1 cellular context compared by ENCODE assay signal in the genomic region with DNA sequence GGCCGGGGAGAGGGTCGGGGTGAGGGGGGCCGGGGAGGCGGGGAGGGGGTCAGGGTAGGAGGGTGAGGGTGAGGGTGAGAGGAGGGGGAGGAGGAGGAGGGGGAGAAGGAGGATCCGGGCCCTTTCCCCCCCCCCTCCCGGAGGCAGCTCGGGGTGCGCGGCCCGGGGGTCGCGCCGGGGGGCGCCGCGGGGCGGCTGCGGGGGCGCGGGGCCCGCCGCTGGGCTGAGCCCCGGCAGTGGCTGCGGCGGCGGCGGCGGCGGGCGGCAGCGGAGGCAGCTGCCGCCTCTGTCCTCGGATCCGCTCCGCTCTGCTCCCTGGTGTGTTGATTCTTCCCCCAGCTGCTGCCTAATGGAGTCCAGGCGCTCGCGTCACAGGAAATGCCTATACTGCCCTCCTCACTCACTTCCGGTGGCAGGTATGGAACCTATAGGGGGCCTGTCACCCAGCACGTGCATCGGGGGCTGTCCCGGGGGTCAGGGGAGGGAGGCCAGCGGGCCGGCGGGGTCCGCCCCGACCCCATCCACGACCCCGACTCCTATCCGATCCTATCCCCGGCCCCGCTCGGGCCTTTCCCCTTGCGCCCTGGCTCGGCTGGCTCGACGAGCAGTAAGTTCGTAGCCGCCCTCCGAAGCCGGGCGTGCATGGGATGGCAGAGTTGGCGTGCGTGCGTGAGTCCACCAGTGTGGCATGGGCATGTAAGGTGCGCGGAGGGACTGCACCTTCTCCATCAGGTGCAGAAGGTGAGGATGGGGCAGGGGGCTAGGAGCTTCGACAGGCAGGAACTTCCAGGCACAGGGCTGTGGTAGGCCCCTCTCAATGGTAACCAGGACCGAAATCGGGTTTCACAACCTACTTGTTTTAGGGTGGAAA.
TF ChIP-seq lines count a peak whose summit lies in the region.

A gene (minus strand): TSS at position 351 of the 871 bp plus-strand sequence.

TF ChIP-seq in HepG2, 621 proteins besides CTCF, POLR2A, EP300 and RAD21 (continued from another document and continues in another):
- TF ChIP-seq, protein P1, sequence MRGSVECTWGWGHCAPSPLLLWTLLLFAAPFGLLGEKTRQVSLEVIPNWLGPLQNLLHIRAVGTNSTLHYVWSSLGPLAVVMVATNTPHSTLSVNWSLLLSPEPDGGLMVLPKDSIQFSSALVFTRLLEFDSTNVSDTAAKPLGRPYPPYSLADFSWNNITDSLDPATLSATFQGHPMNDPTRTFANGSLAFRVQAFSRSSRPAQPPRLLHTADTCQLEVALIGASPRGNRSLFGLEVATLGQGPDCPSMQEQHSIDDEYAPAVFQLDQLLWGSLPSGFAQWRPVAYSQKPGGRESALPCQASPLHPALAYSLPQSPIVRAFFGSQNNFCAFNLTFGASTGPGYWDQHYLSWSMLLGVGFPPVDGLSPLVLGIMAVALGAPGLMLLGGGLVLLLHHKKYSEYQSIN (CRISPR knock-in tag; IDR thresholded peaks at IDR 0.05; ENCODE audit: borderline replicate concordance), result no peak
- no peak for TF ChIP-seq MATR3 (CRISPR knock-in tag; IDR thresholded peaks at IDR 0.05)
- TF ChIP-seq ZNF367 (CRISPR knock-in tag; IDR thresholded peaks at IDR 0.05; ENCODE audit: borderline replicate concordance), result no peak; the same call in 1 of the 2 replicates
- TF ChIP-seq MEF2D (CRISPR knock-in tag; IDR thresholded peaks at IDR 0.05), result peak; percentile 50; the same call in 1 of the 2 replicates
- TF ChIP-seq MYC (CRISPR knock-in tag; IDR thresholded peaks at IDR 0.05; ENCODE audit: borderline replicate concordance), result peak; percentile 94
- TF ChIP-seq ATF7 (IDR thresholded peaks at IDR 0.05), result no peak
- TF ChIP-seq ATF7 (CRISPR knock-in tag; IDR thresholded peaks at IDR 0.05), result no peak
- no peak for TF ChIP-seq RARA (CRISPR knock-in tag; IDR thresholded peaks at IDR 0.05)
- TF ChIP-seq ATAD3A (CRISPR knock-in tag; IDR thresholded peaks at IDR 0.05), result no peak
- 0 out of 2 replicates have a peak, but pooled peaks have one; percentile 56 for TF ChIP-seq ZNF446 (CRISPR knock-in tag; IDR thresholded peaks at IDR 0.05)
- TF ChIP-seq JDP2 (CRISPR knock-in tag; IDR thresholded peaks at IDR 0.05; ENCODE audit: borderline replicate concordance), result no peak
- TF ChIP-seq ZNF121 (CRISPR knock-in tag; IDR thresholded peaks at IDR 0.05), result no peak
- no peak for TF ChIP-seq ZSCAN25 (CRISPR knock-in tag; IDR thresholded peaks at IDR 0.05)
- no peak for TF ChIP-seq RORA (CRISPR knock-in tag; IDR thresholded peaks at IDR 0.05)
- TF ChIP-seq, protein P2, sequence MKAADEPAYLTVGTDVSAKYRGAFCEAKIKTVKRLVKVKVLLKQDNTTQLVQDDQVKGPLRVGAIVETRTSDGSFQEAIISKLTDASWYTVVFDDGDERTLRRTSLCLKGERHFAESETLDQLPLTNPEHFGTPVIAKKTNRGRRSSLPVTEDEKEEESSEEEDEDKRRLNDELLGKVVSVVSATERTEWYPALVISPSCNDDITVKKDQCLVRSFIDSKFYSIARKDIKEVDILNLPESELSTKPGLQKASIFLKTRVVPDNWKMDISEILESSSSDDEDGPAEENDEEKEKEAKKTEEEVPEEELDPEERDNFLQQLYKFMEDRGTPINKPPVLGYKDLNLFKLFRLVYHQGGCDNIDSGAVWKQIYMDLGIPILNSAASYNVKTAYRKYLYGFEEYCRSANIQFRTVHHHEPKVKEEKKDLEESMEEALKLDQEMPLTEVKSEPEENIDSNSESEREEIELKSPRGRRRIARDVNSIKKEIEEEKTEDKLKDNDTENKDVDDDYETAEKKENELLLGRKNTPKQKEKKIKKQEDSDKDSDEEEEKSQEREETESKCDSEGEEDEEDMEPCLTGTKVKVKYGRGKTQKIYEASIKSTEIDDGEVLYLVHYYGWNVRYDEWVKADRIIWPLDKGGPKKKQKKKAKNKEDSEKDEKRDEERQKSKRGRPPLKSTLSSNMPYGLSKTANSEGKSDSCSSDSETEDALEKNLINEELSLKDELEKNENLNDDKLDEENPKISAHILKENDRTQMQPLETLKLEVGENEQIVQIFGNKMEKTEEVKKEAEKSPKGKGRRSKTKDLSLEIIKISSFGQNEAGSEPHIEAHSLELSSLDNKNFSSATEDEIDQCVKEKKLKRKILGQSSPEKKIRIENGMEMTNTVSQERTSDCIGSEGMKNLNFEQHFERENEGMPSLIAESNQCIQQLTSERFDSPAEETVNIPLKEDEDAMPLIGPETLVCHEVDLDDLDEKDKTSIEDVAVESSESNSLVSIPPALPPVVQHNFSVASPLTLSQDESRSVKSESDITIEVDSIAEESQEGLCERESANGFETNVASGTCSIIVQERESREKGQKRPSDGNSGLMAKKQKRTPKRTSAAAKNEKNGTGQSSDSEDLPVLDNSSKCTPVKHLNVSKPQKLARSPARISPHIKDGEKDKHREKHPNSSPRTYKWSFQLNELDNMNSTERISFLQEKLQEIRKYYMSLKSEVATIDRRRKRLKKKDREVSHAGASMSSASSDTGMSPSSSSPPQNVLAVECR (CRISPR knock-in tag; IDR thresholded peaks at IDR 0.05; ENCODE audit: borderline replicate concordance), result peak; percentile 93
- 0 out of 2 replicates have a peak, but pooled peaks have one; percentile 61 for TF ChIP-seq ZNF230 (CRISPR knock-in tag; IDR thresholded peaks at IDR 0.05)
- TF ChIP-seq SRSF4 (IDR thresholded peaks at IDR 0.05; ENCODE audit: low read depth, low read length, poor library complexity, severe bottlenecking), result no peak
- no peak for TF ChIP-seq DPF2 (CRISPR knock-in tag; IDR thresholded peaks at IDR 0.05; ENCODE audit: borderline replicate concordance, low read depth)
- peak; percentile 72 for TF ChIP-seq ZNF792 (CRISPR knock-in tag; IDR thresholded peaks at IDR 0.05)
- no peak for TF ChIP-seq REXO4 (CRISPR knock-in tag; IDR thresholded peaks at IDR 0.05; ENCODE audit: borderline replicate concordance)
- TF ChIP-seq GATAD1 (CRISPR knock-in tag; IDR thresholded peaks at IDR 0.05), result peak; percentile 83
- 0 out of 2 replicates have a peak, but pooled peaks have one; percentile 32 for TF ChIP-seq ZNF670 (CRISPR knock-in tag; IDR thresholded peaks at IDR 0.05; ENCODE audit: borderline replicate concordance)
- TF ChIP-seq REL (CRISPR knock-in tag; conservative IDR thresholded peaks at IDR 0.05), result 0 out of 2 replicates have a peak, but pooled peaks have one; percentile 60
- no peak for TF ChIP-seq ZNF235 (CRISPR knock-in tag; IDR thresholded peaks at IDR 0.05; ENCODE audit: borderline replicate concordance)
- TF ChIP-seq CHD2 (IDR thresholded peaks at IDR 0.05; ENCODE audit: low read depth, low read length), result no peak
- no peak for TF ChIP-seq ZNF598 (CRISPR knock-in tag; IDR thresholded peaks at IDR 0.05; ENCODE audit: borderline replicate concordance)
- TF ChIP-seq ZC3H13 (CRISPR knock-in tag; IDR thresholded peaks at IDR 0.05), result 0 out of 2 replicates have a peak, but pooled peaks have one; percentile 64
- peak; percentile 93 for TF ChIP-seq KMT2B (CRISPR knock-in tag; IDR thresholded peaks at IDR 0.05)
- TF ChIP-seq ERF (CRISPR knock-in tag; IDR thresholded peaks at IDR 0.05), result peak; percentile 69
- no peak for TF ChIP-seq PHF21A (CRISPR knock-in tag; IDR thresholded peaks at IDR 0.05)
- TF ChIP-seq SP2 (CRISPR knock-in tag; IDR thresholded peaks at IDR 0.05), result 0 out of 2 replicates have a peak, but pooled peaks have one; percentile 57
- no peak for TF ChIP-seq ZNF354B (CRISPR knock-in tag; IDR thresholded peaks at IDR 0.05)
- peak; percentile 26; the same call in 1 of the 2 replicates for TF ChIP-seq ZNF652 (CRISPR knock-in tag; IDR thresholded peaks at IDR 0.05; ENCODE audit: borderline replicate concordance, low read depth)
- peak; percentile 70; the same call in 1 of the 2 replicates for TF ChIP-seq CBFB (CRISPR knock-in tag; IDR thresholded peaks at IDR 0.05)
- TF ChIP-seq, protein P3, sequence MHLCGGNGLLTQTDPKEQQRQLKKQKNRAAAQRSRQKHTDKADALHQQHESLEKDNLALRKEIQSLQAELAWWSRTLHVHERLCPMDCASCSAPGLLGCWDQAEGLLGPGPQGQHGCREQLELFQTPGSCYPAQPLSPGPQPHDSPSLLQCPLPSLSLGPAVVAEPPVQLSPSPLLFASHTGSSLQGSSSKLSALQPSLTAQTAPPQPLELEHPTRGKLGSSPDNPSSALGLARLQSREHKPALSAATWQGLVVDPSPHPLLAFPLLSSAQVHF (CRISPR knock-in tag; IDR thresholded peaks at IDR 0.05), result peak; percentile 63; the same call in 1 of the 2 replicates
- peak; percentile 69; the same call in 1 of the 2 replicates for TF ChIP-seq ZNF564 (CRISPR knock-in tag; IDR thresholded peaks at IDR 0.05)
- TF ChIP-seq KLF12 (CRISPR knock-in tag; IDR thresholded peaks at IDR 0.05; ENCODE audit: borderline replicate concordance), result 0 out of 2 replicates have a peak, but pooled peaks have one; percentile 49
- peak; percentile 91 for TF ChIP-seq GABPA (IDR thresholded peaks at IDR 0.05; ENCODE audit: low read depth, low read length)
- TF ChIP-seq GABPA (CRISPR knock-in tag; IDR thresholded peaks at IDR 0.05; ENCODE audit: low read depth), result peak; percentile 95
- no peak for TF ChIP-seq ZNF550 (CRISPR knock-in tag; IDR thresholded peaks at IDR 0.05; ENCODE audit: borderline replicate concordance)
- TF ChIP-seq, protein P4, sequence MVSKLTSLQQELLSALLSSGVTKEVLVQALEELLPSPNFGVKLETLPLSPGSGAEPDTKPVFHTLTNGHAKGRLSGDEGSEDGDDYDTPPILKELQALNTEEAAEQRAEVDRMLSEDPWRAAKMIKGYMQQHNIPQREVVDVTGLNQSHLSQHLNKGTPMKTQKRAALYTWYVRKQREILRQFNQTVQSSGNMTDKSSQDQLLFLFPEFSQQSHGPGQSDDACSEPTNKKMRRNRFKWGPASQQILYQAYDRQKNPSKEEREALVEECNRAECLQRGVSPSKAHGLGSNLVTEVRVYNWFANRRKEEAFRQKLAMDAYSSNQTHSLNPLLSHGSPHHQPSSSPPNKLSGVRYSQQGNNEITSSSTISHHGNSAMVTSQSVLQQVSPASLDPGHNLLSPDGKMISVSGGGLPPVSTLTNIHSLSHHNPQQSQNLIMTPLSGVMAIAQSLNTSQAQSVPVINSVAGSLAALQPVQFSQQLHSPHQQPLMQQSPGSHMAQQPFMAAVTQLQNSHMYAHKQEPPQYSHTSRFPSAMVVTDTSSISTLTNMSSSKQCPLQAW (CRISPR knock-in tag; IDR thresholded peaks at IDR 0.05), result peak; percentile 69; the same call in 1 of the 2 replicates
- TF ChIP-seq ELF1 (CRISPR knock-in tag; IDR thresholded peaks at IDR 0.05), result peak; percentile 54
- TF ChIP-seq ZFP37 (CRISPR knock-in tag; IDR thresholded peaks at IDR 0.05; ENCODE audit: borderline replicate concordance), result peak; percentile 70; the same call in 1 of the 2 replicates
- 0 out of 2 replicates have a peak, but pooled peaks have one; percentile 27 for TF ChIP-seq ZNF124 (CRISPR knock-in tag; IDR thresholded peaks at IDR 0.05)
- peak; percentile 72 for TF ChIP-seq POGZ (CRISPR knock-in tag; IDR thresholded peaks at IDR 0.05)
- TF ChIP-seq, protein P5, sequence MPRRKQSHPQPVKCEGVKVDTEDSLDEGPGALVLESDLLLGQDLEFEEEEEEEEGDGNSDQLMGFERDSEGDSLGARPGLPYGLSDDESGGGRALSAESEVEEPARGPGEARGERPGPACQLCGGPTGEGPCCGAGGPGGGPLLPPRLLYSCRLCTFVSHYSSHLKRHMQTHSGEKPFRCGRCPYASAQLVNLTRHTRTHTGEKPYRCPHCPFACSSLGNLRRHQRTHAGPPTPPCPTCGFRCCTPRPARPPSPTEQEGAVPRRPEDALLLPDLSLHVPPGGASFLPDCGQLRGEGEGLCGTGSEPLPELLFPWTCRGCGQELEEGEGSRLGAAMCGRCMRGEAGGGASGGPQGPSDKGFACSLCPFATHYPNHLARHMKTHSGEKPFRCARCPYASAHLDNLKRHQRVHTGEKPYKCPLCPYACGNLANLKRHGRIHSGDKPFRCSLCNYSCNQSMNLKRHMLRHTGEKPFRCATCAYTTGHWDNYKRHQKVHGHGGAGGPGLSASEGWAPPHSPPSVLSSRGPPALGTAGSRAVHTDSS (CRISPR knock-in tag; conservative IDR thresholded peaks at IDR 0.05), result 0 out of 2 replicates have a peak, but pooled peaks have one; percentile 50
- TF ChIP-seq, protein P6, sequence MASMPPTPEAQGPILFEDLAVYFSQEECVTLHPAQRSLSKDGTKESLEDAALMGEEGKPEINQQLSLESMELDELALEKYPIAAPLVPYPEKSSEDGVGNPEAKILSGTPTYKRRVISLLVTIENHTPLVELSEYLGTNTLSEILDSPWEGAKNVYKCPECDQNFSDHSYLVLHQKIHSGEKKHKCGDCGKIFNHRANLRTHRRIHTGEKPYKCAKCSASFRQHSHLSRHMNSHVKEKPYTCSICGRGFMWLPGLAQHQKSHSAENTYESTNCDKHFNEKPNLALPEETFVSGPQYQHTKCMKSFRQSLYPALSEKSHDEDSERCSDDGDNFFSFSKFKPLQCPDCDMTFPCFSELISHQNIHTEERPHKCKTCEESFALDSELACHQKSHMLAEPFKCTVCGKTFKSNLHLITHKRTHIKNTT (CRISPR knock-in tag; IDR thresholded peaks at IDR 0.05), result no peak
- TF ChIP-seq TEAD2 (CRISPR knock-in tag; IDR thresholded peaks at IDR 0.05), result no peak
- TF ChIP-seq, protein P7, sequence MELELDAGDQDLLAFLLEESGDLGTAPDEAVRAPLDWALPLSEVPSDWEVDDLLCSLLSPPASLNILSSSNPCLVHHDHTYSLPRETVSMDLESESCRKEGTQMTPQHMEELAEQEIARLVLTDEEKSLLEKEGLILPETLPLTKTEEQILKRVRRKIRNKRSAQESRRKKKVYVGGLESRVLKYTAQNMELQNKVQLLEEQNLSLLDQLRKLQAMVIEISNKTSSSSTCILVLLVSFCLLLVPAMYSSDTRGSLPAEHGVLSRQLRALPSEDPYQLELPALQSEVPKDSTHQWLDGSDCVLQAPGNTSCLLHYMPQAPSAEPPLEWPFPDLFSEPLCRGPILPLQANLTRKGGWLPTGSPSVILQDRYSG (CRISPR knock-in tag; IDR thresholded peaks at IDR 0.05), result 0 out of 2 replicates have a peak, but pooled peaks have one; percentile 78
- TF ChIP-seq, protein P8, sequence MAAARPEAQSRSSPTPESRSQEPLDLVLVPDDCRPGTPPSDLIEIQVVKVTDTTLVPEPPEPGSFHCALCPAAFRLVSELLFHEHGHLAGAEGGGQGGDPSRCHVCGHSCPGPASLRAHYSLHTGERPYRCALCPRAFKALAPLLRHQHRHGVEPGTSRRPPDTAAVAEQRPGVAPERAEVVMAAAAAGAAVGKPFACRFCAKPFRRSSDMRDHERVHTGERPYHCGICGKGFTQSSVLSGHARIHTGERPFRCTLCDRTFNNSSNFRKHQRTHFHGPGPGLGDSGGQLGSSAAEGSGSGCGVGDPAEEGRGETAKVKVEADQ (CRISPR knock-in tag; IDR thresholded peaks at IDR 0.05; ENCODE audit: borderline replicate concordance), result peak; percentile 43; the same call in 1 of the 2 replicates
- TF ChIP-seq YEATS4 (CRISPR knock-in tag; IDR thresholded peaks at IDR 0.05; ENCODE audit: borderline replicate concordance), result peak; percentile 86
- no peak for TF ChIP-seq MZF1 (CRISPR knock-in tag; IDR thresholded peaks at IDR 0.05; ENCODE audit: borderline replicate concordance)
- TF ChIP-seq PTBP1 (IDR thresholded peaks at IDR 0.05; ENCODE audit: low read depth, low read length, poor library complexity, severe bottlenecking), result no peak
- peak; percentile 97 for TF ChIP-seq SAP130 (CRISPR knock-in tag; IDR thresholded peaks at IDR 0.05; ENCODE audit: low read depth)
- TF ChIP-seq SCMH1 (CRISPR knock-in tag; IDR thresholded peaks at IDR 0.05; ENCODE audit: borderline replicate concordance), result no peak
- no peak for TF ChIP-seq TBX3 (IDR thresholded peaks at IDR 0.05; ENCODE audit: borderline replicate concordance)
- TF ChIP-seq NCOA1 (CRISPR knock-in tag; IDR thresholded peaks at IDR 0.05), result no peak
